In genomic region chr19:19409235-19410030, GRCh38 we compare ENCODE assay signal across 11 cellular contexts. TPM values are rescaled to one million over a fixed set of nuclear protein-coding genes. Genes with fewer than 3 reads are reported as not detected.
DNase-seq lines count a peak whose midpoint lies in the region; TF ChIP-seq lines count a peak whose summit lies in the region.
"Had no signal": no experiment of that assay in that cellular context is flagged by ENCODE, and none has a peak within 500 bp of the region (broad histone marks: within the 10 kb centered on the region; RNA-seq: fewer than 3 reads in every experiment).

No MANE protein-coding gene starts in this region.

- no peak for TF ChIP-seq CTCF in foreskin fibroblast (IDR thresholded peaks at IDR 0.05; ENCODE audit: low read depth, low read length)
- no peak for TF ChIP-seq CTCF in BE2C (IDR thresholded peaks at IDR 0.05; ENCODE audit: low read depth, low read length)

- peaks cover 50% of the 10 kb centered on the region for H3K4me1 ChIP-seq in effector memory CD4-positive, alpha-beta T cell (ENCODE audit: control insufficient read depth, insufficient read depth, low read length, poor library complexity, severe bottlenecking)
- H3K4me1 ChIP-seq in skeletal muscle satellite cell (ENCODE audit: control insufficient read depth, insufficient read depth, low read length) (peaks cover 44% of the 10 kb centered on the region), BE2C (no peaks in the 10 kb centered on the region; the same call in 1 of the 2 replicates)

- DNase-seq in NCI-H526 (lab: John Stamatoyannopoulos, UW) (peak; percentile 19), NCI-H526 treated with DMSO at 0.1 percent for 48 hours (lab: John Stamatoyannopoulos, UW) (no peak), NCI-H510A treated with DMSO at 0.1 percent for 48 hours (lab: John Stamatoyannopoulos, UW) (peak; percentile 61), MG63 (no peak), foreskin fibroblast (no peak), BE2C (no peak)
- peak in 2 of 3 donors; percentile 11 to 55 for DNase-seq in effector memory CD4-positive, alpha-beta T cell
- DNase-seq: NCI-H1092 treated with DMSO at 0.1 percent for 48 hours; NK-92 treated with Interleukin-12 subunit alpha and Interleukin-12 subunit beta, amount 100 ng/mL, for 24 hours had no signal

- H3K9me3 ChIP-seq in effector memory CD4-positive, alpha-beta T cell (ENCODE audit: control insufficient read depth, low read length): no peaks in the 10 kb centered on the region
- H3K9me3 ChIP-seq in skeletal muscle satellite cell (replicated peaks; ENCODE audit: low read length) (no peaks in the 10 kb centered on the region), MG63 (no peaks in the 10 kb centered on the region; the same call in 1 of the 2 replicates), BE2C (no peaks in the 10 kb centered on the region)
- H3K9me3 ChIP-seq: A549 had no signal

- peak overlapping the region; percentile 37 for H3K27ac ChIP-seq in effector memory CD4-positive, alpha-beta T cell (ENCODE audit: insufficient read depth, low read length, poor library complexity, severe bottlenecking)
- H3K27ac ChIP-seq: A549 had no signal

- H3K27me3 ChIP-seq in effector memory CD4-positive, alpha-beta T cell (replicated peaks; ENCODE audit: control insufficient read depth, insufficient read depth, low read length, poor library complexity, severe bottlenecking): no peaks in the 10 kb centered on the region
- H3K27me3 ChIP-seq in skeletal muscle satellite cell (ENCODE audit: control insufficient read depth, insufficient read depth, low read length) (no peaks in the 10 kb centered on the region), MG63 (no peaks in the 10 kb centered on the region), BE2C (no peaks in the 10 kb centered on the region)

- no peaks in the 10 kb centered on the region for H3K36me3 ChIP-seq in effector memory CD4-positive, alpha-beta T cell (ENCODE audit: control insufficient read depth, insufficient read depth, low read length)
- H3K36me3 ChIP-seq in skeletal muscle satellite cell (ENCODE audit: insufficient read depth, low read length): no peaks in the 10 kb centered on the region
- H3K36me3 ChIP-seq in MG63: peaks cover 29% of the 10 kb centered on the region
- H3K36me3 ChIP-seq in BE2C: no peaks in the 10 kb centered on the region

- H3K4me2 ChIP-seq in skeletal muscle satellite cell (ENCODE audit: low read length): peak overlapping the region; percentile 16
- H3K4me2 ChIP-seq: A549 had no signal

- H3K4me3 ChIP-seq in effector memory CD4-positive, alpha-beta T cell (ENCODE audit: insufficient read depth, low read depth, low read length, poor library complexity, severe bottlenecking): no peak overlapping the region
- no peak overlapping the region for H3K4me3 ChIP-seq in skeletal muscle satellite cell (ENCODE audit: low read length)
- H3K4me3 ChIP-seq in MG63: no peak overlapping the region
- H3K4me3 ChIP-seq in foreskin fibroblast (ENCODE audit: low read depth in 1 of 2, low read length in 2 of 2): no peak overlapping the region
- H3K4me3 ChIP-seq in BE2C (ENCODE audit: low read depth, low read length): no peak overlapping the region
- H3K4me3 ChIP-seq: A549 had no signal

- H3K9ac ChIP-seq in skeletal muscle satellite cell (ENCODE audit: low read depth, low read length): no peak overlapping the region

RNA-seq across cellular contexts. Expression of gene GATAD2A, which starts 4.0 kb away (rescaled TPM):
- 61.4 and 71.2 TPM in 2 replicates for total RNA-seq in skeletal muscle satellite cell (2012; rRNA removed)
- 46.3 and 69.1 TPM in 2 replicates for total RNA-seq in MG63 (2014; rRNA removed; shearing (Covaris generic); ENCODE audit: low replicate concordance)
- polyA plus RNA-seq in BE2C (2012; ENCODE audit: insufficient read depth, insufficient read length, low read depth): 76.3 TPM

Comparison
In these comparisons a context has a peak if more than half of its experiments do, and no peak if none do; other contexts are left out.
1. DNase-seq: peak in NCI-H526 (2 of 2), NCI-H510A treated with DMSO at 0.1 percent for 48 hours (single experiment) and effector memory CD4-positive, alpha-beta T cell (2 of 3); none in NCI-H526 treated with DMSO at 0.1 percent for 48 hours (single experiment), MG63 (single experiment), foreskin fibroblast (0 of 2) and BE2C (single experiment).